12 cellular contexts compared by ENCODE assay signal in genomic region chr7:137667633-137668387, GRCh38.
DNase-seq lines count a peak whose midpoint lies in the region; ATAC-seq and TF ChIP-seq lines count a peak whose summit lies in the region.
"Had no signal": no experiment of that assay in that cellular context is flagged by ENCODE, and none has a peak within 500 bp of the region (broad histone marks: within the 10 kb centered on the region; RNA-seq: fewer than 3 reads in every experiment).

No MANE protein-coding gene starts in this region.

- no peaks in the 10 kb centered on the region for H3K79me2 ChIP-seq in neural cell (replicated peaks; ENCODE audit: insufficient read depth, low read length)

- CTCF ChIA-PET in CD4-positive, alpha-beta memory T cell (lab: Charles Lee; ENCODE audit: partially characterized antibody), result interaction anchor here (5.1 kb wide), 1 partner anchor 12 kb away, joined by 23 read pairs; no protein-coding TSS in a partner anchor

- TF ChIP-seq CTCF in chondrocyte (IDR thresholded peaks at IDR 0.05), result no peak
- TF ChIP-seq CTCF in neural cell (IDR thresholded peaks at IDR 0.05; ENCODE audit: poor library complexity, severe bottlenecking), result no peak

- peak overlapping the region; percentile 40 for H3K27ac ChIP-seq in neural cell (ENCODE audit: low read length)
- H3K27ac ChIP-seq in CD4-positive, alpha-beta memory T cell (ENCODE audit: low read depth, low read length), result no peak overlapping the region
- no peak overlapping the region for H3K27ac ChIP-seq in right cardiac atrium (ENCODE audit: low read length)
- H3K27ac ChIP-seq: spleen had no signal

- H3K9me3 ChIP-seq in neural cell (ENCODE audit: low read length), result no peaks in the 10 kb centered on the region
- H3K9me3 ChIP-seq in CD4-positive, alpha-beta memory T cell (ENCODE audit: control insufficient read depth in 1 of 2, low read length in 2 of 2), result no peaks in the 10 kb centered on the region
- H3K9me3 ChIP-seq in right cardiac atrium (ENCODE audit: control insufficient read depth, low read length), result no peaks in the 10 kb centered on the region
- H3K9me3 ChIP-seq: spleen had no signal

- H3K4me2 ChIP-seq in neural cell (ENCODE audit: low read length), result no peak overlapping the region

- DNase-seq in EH (ENCODE audit: low read depth) (peak; percentile 94), NCI-H460 (ENCODE audit: extremely low read depth, low read depth) (peak; percentile 41), chondrocyte (ENCODE audit: low spot score) (no peak), right cardiac atrium (no peak), left colon (no peak)
- DNase-seq in CD4-positive, alpha-beta memory T cell, result no peak
- DNase-seq: immature natural killer cell; naive thymus-derived CD8-positive, alpha-beta T cell; NCI-H146; spleen had no signal

- no peaks in the 10 kb centered on the region for H3K27me3 Mint-ChIP-seq in chondrocyte (ENCODE audit: low read depth)
- peaks cover 3 to 6% of the 10 kb centered on the region in 2 donors for H3K27me3 Mint-ChIP-seq in CD4-positive, alpha-beta memory T cell

- H4K20me1 ChIP-seq in neural cell (ENCODE audit: insufficient read depth), result no peaks in the 10 kb centered on the region

- POLR2A ChIA-PET in CD4-positive, alpha-beta memory T cell (lab: Charles Lee; ENCODE audit: partially characterized antibody), result no interaction called here

- H3K4me3 ChIP-seq in neural cell (ENCODE audit: low read length) (peak overlapping the region; percentile 9), right cardiac atrium (ENCODE audit: low read length) (no peak overlapping the region)
- no peak overlapping the region for H3K4me3 ChIP-seq in CD4-positive, alpha-beta memory T cell (ENCODE audit: low read length in 2 of 2)
- H3K4me3 ChIP-seq: spleen had no signal

- TF ChIP-seq RAD21 in neural cell (conservative IDR thresholded peaks at IDR 0.05), result no peak

- peaks cover 10% of the 10 kb centered on the region for H3K36me3 Mint-ChIP-seq in chondrocyte (ENCODE audit: low read depth)
- no peaks in the 10 kb centered on the region for H3K36me3 Mint-ChIP-seq in CD4-positive, alpha-beta memory T cell
- H3K36me3 Mint-ChIP-seq: immature natural killer cell; naive thymus-derived CD8-positive, alpha-beta T cell had no signal

- H3K36me3 ChIP-seq in neural cell (ENCODE audit: insufficient read depth, low read length), result no peaks in the 10 kb centered on the region
- H3K36me3 ChIP-seq in CD4-positive, alpha-beta memory T cell (ENCODE audit: insufficient read depth, low read length), result no peaks in the 10 kb centered on the region
- H3K36me3 ChIP-seq: spleen had no signal

- H3K9me2 ChIP-seq in neural cell (ENCODE audit: insufficient read depth, low read length), result no peaks in the 10 kb centered on the region

- H2AFZ ChIP-seq in neural cell (ENCODE audit: low read depth, low read length), result no peak overlapping the region

- H3K27ac Mint-ChIP-seq in chondrocyte (ENCODE audit: unreplicated experiment), result peak overlapping the region; percentile 96
- H3K27ac Mint-ChIP-seq in CD4-positive, alpha-beta memory T cell, result no peak overlapping the region
- H3K27ac Mint-ChIP-seq: immature natural killer cell; naive thymus-derived CD8-positive, alpha-beta T cell had no signal

- TF ChIP-seq EP300 in neural cell (conservative IDR thresholded peaks at IDR 0.05; ENCODE audit: poor library complexity, severe bottlenecking), result no peak

- ATAC-seq in right cardiac atrium (no peak), GM21367 (IDR thresholded peaks at IDR 0.05; ENCODE audit: unreplicated experiment) (no peak), left colon (no peak)
- ATAC-seq: naive thymus-derived CD8-positive, alpha-beta T cell had no signal

- no peaks in the 10 kb centered on the region for H3K9me3 Mint-ChIP-seq in chondrocyte (ENCODE audit: low read depth)
- H3K9me3 Mint-ChIP-seq in CD4-positive, alpha-beta memory T cell, result no peaks in the 10 kb centered on the region
- H3K9me3 Mint-ChIP-seq: immature natural killer cell; naive thymus-derived CD8-positive, alpha-beta T cell had no signal

- H3K4me1 ChIP-seq in CD4-positive, alpha-beta memory T cell (ENCODE audit: insufficient read depth, low read length), result no peaks in the 10 kb centered on the region
- no peaks in the 10 kb centered on the region for H3K4me1 ChIP-seq in right cardiac atrium (ENCODE audit: control insufficient read depth, insufficient read depth, low read length)
- H3K4me1 ChIP-seq: spleen had no signal

- intact Hi-C loops in CD4-positive, alpha-beta memory T cell (cut with micrococcal nuclease), result no loop called here
- intact Hi-C loops in right cardiac atrium (cut with DNase I) (no loop called here), left colon (cut with DNase I, micrococcal nuclease) (no loop called here)

- WGBS in right cardiac atrium, result 75% methylated on average over 5 of the region's 5 CpGs

- no peaks in the 10 kb centered on the region for H3F3A ChIP-seq in neural cell (ENCODE audit: insufficient read depth, low read length, poor library complexity, severe bottlenecking)

- H3K4me3 Mint-ChIP-seq in chondrocyte (ENCODE audit: unreplicated experiment), result no peak overlapping the region
- no peak overlapping the region for H3K4me3 Mint-ChIP-seq in CD4-positive, alpha-beta memory T cell
- H3K4me3 Mint-ChIP-seq: immature natural killer cell; naive thymus-derived CD8-positive, alpha-beta T cell had no signal

- H3K27me3 ChIP-seq in neural cell (ENCODE audit: insufficient read depth, low read depth, low read length) (no peaks in the 10 kb centered on the region), right cardiac atrium (ENCODE audit: control insufficient read depth, insufficient read depth) (no peaks in the 10 kb centered on the region)
- H3K27me3 ChIP-seq in CD4-positive, alpha-beta memory T cell (ENCODE audit: insufficient read depth, low read length), result no peaks in the 10 kb centered on the region

- H3K4me1 Mint-ChIP-seq in chondrocyte (ENCODE audit: low read depth), result peaks cover 58% of the 10 kb centered on the region
- H3K4me1 Mint-ChIP-seq in CD4-positive, alpha-beta memory T cell, result no peaks in the 10 kb centered on the region
- H3K4me1 Mint-ChIP-seq: immature natural killer cell; naive thymus-derived CD8-positive, alpha-beta T cell had no signal

- no peak overlapping the region for H3K9ac ChIP-seq in neural cell (ENCODE audit: low read length)

TF ChIP-seq in neural cell, 6 proteins besides CTCF, POLR2A, EP300 and RAD21:
- TF ChIP-seq TAF1 (IDR thresholded peaks at IDR 0.05; ENCODE audit: low read depth), result no peak
- no peak for TF ChIP-seq POLR2AphosphoS5 (IDR thresholded peaks at IDR 0.05)
- no peak for TF ChIP-seq MXI1 (conservative IDR thresholded peaks at IDR 0.05; ENCODE audit: poor library complexity, severe bottlenecking)
- TF ChIP-seq EZH2 (IDR thresholded peaks at IDR 0.05; ENCODE audit: borderline replicate concordance, insufficient read depth, low read length, poor library complexity, severe bottlenecking), result no peak
- TF ChIP-seq REST (IDR thresholded peaks at IDR 0.05; ENCODE audit: borderline replicate concordance), result no peak
- TF ChIP-seq SMC3 (conservative IDR thresholded peaks at IDR 0.05; ENCODE audit: poor library complexity), result no peak

Comparison
In these comparisons a context has a peak if more than half of its experiments do, and no peak if none do; other contexts are left out.
1. DNase-seq: peak in EH (single experiment) and NCI-H460 (single experiment); none in chondrocyte (single experiment), CD4-positive, alpha-beta memory T cell (0 of 5), right cardiac atrium (0 of 3) and left colon (0 of 2).